ENCODE assay signal across 8 cellular contexts in genomic region chr15:85331666-85332261, GRCh38. TPM values are rescaled to one million over a fixed set of nuclear protein-coding genes. Genes with fewer than 3 reads are reported as not detected.
DNase-seq lines count a peak whose midpoint lies in the region; ATAC-seq and TF ChIP-seq lines count a peak whose summit lies in the region.

No MANE protein-coding gene starts in this region.

- H3K27me3 ChIP-seq in BLaER1 treated with 17β-estradiol and CSF1 and Interleukin-3, amounts not matched to agents 10 nM and 100 nM = no peaks in the 10 kb centered on the region

- no peaks in the 10 kb centered on the region for H4K20me1 ChIP-seq in BLaER1 treated with 17β-estradiol and CSF1 and Interleukin-3, amounts not matched to agents 10 nM and 100 nM

- H3K9ac ChIP-seq in BLaER1 treated with 17β-estradiol and CSF1 and Interleukin-3, amounts not matched to agents 10 nM and 100 nM = peak overlapping the region in 9 of 11 experiments; percentile 51 to 80 (median 76); a peak in 17 of 22 replicates

- peaks cover 0 to 6% (median 0%) of the 10 kb centered on the region in 11 experiments; a peak in 3 of 22 replicates for H3K9me3 ChIP-seq in BLaER1 treated with 17β-estradiol and CSF1 and Interleukin-3, amounts not matched to agents 10 nM and 100 nM (replicated peaks in 1 of 11)

- no peak for DNase-seq in HFF-Myc (ENCODE audit: extremely low read depth, low read depth)
- DNase-seq in naive B cell = peak; percentile 43
- no peak for DNase-seq in cerebellar nuclear complex (lab: John Stamatoyannopoulos, UW)
- no peak for DNase-seq in MV-4-11 (lab: John Stamatoyannopoulos, UW)
- DNase-seq in OCI-M1 (lab: John Stamatoyannopoulos, UW) = no peak

- peaks cover 42 to 54% (median 51%) of the 10 kb centered on the region in 10 experiments for H3K4me1 ChIP-seq in BLaER1 treated with 17β-estradiol and CSF1 and Interleukin-3, amounts not matched to agents 10 nM and 100 nM

- TF ChIP-seq CTCF in HFF-Myc (IDR thresholded peaks at IDR 0.05; ENCODE audit: low read depth, low read length, missing control alignments) (no peak), brain (conservative IDR thresholded peaks at IDR 0.05) (no peak)

- H3K4me3 Mint-ChIP-seq in brain (no peak overlapping the region), naive B cell (peak overlapping the region; percentile 71 to 97 (median 90))

- peaks cover 0 to 5% (median 3%) of the 10 kb centered on the region in 5 experiments for H3K9me3 Mint-ChIP-seq in brain
- H3K9me3 Mint-ChIP-seq in naive B cell = peaks cover 0 to 4% (median 0%) of the 10 kb centered on the region in 7 donors

- H3K27ac ChIP-seq in BLaER1 treated with 17β-estradiol and CSF1 and Interleukin-3, amounts not matched to agents 10 nM and 100 nM = peak overlapping the region in 10 of 11 experiments; percentile 12 to 90 (median 78); a peak in 19 of 22 replicates

- H3K4me1 Mint-ChIP-seq in brain (peaks cover 41% of the 10 kb centered on the region), naive B cell (peaks cover 58 to 71% (median 65%) of the 10 kb centered on the region in 3 donors)

- H3K36me3 ChIP-seq in BLaER1 treated with 17β-estradiol and CSF1 and Interleukin-3, amounts not matched to agents 10 nM and 100 nM = no peaks in the 10 kb centered on the region

- H3K27me3 Mint-ChIP-seq in brain (peaks cover 3% of the 10 kb centered on the region), naive B cell (no peaks in the 10 kb centered on the region)

- ATAC-seq in naive B cell (ENCODE audit: low read depth in 2 of 2) (peak; percentile 12 to 18), HG03460 (IDR thresholded peaks at IDR 0.05; ENCODE audit: unreplicated experiment) (no peak)

- peak overlapping the region in 4 of 5 experiments; percentile 44 to 97 (median 93) for H3K27ac Mint-ChIP-seq in brain
- peak overlapping the region; percentile 91 to 100 (median 97) for H3K27ac Mint-ChIP-seq in naive B cell

- peak overlapping the region in 5 of 10 experiments; percentile 59 to 73 (median 62); a peak in 8 of 20 replicates for H3K4me3 ChIP-seq in BLaER1 treated with 17β-estradiol and CSF1 and Interleukin-3, amounts not matched to agents 10 nM and 100 nM
- peak overlapping the region; percentile 11; the same call in 1 of the 2 replicates for H3K4me3 ChIP-seq in HFF-Myc (replicated peaks; ENCODE audit: low read depth, low read length)

- H3K4me2 ChIP-seq in BLaER1 treated with 17β-estradiol and CSF1 and Interleukin-3, amounts not matched to agents 10 nM and 100 nM = peak overlapping the region; percentile 79 to 93 (median 87)

- H3K36me3 Mint-ChIP-seq in brain (no peaks in the 10 kb centered on the region), naive B cell (no peaks in the 10 kb centered on the region)

RNA-seq across cellular contexts. Expression of gene AKAP13, which starts 48.6 kb away (rescaled TPM):
- 31.8 TPM for polyA plus RNA-seq in brain (ENCODE audit: insufficient read depth, low read depth, low replicate concordance)
- 100 to 1,000 TPM in 4 of 6 donors, 10 to 100 TPM in 2; 63.4 to 185 (median 122) TPM for polyA plus RNA-seq in naive B cell (ENCODE audit: low read depth in 6 of 6)

Comparison
In these comparisons a context has a peak if more than half of its experiments do, and no peak if none do; other contexts are left out.
1. H3K4me3 Mint-ChIP-seq: peak in naive B cell (8 of 8); none in brain (0 of 5).